Comparison of ENCODE assay signal across 9 cellular contexts in the genomic region with DNA sequence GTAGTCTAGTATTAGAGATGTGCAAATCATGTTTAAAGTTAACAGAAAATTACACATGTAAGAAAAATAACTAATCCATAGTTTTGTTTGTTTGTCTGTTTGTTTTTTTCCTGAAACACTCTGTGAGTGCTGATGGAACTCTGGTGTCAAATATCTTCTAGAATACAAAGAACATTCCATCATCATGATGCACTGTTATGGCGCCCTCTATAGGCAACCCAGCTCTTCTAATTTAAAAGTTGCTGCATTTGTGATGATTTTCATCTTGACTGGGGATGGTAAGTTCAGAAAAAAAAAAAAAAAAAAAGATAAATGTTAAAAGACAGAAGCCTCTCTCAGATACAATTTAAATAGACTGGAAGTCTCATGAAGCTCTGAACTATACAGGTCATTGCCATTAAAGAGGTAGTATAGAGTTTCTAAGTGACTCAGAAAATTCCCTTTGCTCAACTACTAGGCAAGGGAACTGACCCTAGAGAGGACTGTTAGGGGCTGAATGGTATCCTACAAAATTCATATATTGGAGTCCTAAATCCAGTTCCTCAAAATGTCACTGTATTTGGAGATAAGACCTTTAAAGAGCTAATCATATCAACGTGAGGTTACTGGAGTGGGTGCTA.
DNase-seq lines count a peak whose midpoint lies in the region; ATAC-seq and TF ChIP-seq lines count a peak whose summit lies in the region.
"Had no signal": no experiment of that assay in that cellular context is flagged by ENCODE, and none has a peak within 500 bp of the region (broad histone marks: within the 10 kb centered on the region; RNA-seq: fewer than 3 reads in every experiment).

No MANE protein-coding gene starts in this region.

- H3K79me2 ChIP-seq in PC-9 (ENCODE audit: low read depth) (no peaks in the 10 kb centered on the region), fibroblast of lung (ENCODE audit: control insufficient read depth, insufficient read depth, low read length) (no peaks in the 10 kb centered on the region)

- no peak overlapping the region for H3K9ac ChIP-seq in fibroblast of lung (ENCODE audit: insufficient read depth, low read length)

- no peaks in the 10 kb centered on the region for H3K9me3 ChIP-seq in PC-9 (ENCODE audit: insufficient read depth, low read depth)
- no peaks in the 10 kb centered on the region for H3K9me3 ChIP-seq in fibroblast of lung (ENCODE audit: control insufficient read depth, insufficient read depth, low read depth, low read length)

- no peak overlapping the region for H3K4me2 ChIP-seq in PC-9
- no peak overlapping the region for H3K4me2 ChIP-seq in fibroblast of lung (ENCODE audit: extremely low read depth, insufficient read depth, low read length)

- H3K4me1 ChIP-seq in PC-9 (replicated peaks; ENCODE audit: insufficient read depth) (no peaks in the 10 kb centered on the region), fibroblast of lung (ENCODE audit: control insufficient read depth, extremely low read depth, insufficient read depth, low read length) (no peaks in the 10 kb centered on the region)

- DNase-seq in NCI-H2171 treated with DMSO at 0.1 percent for 48 hours (lab: John Stamatoyannopoulos, UW) (peak; percentile 17), NCI-H2171 (lab: John Stamatoyannopoulos, UW) (no peak), PC-9 (no peak), fibroblast of lung (ENCODE audit: low read depth in 2 of 2) (peak; percentile 22 to 78), renal cortical epithelial cell (ENCODE audit: low read depth) (peak; percentile 48), T-helper 2 cell (no peak), left colon (no peak)
- DNase-seq: kidney had no signal

- no peak for ATAC-seq in left colon
- no peak for ATAC-seq in GM21825 (IDR thresholded peaks at IDR 0.05; ENCODE audit: unreplicated experiment)

- no peaks in the 10 kb centered on the region for H3F3A ChIP-seq in PC-9 (ENCODE audit: insufficient read depth, low read depth)

- intact Hi-C loops in PC-9 (cut with micrococcal nuclease; ENCODE audit: unreplicated experiment) (no loop called here), left colon (cut with DNase I, micrococcal nuclease) (no loop called here)

- H3K9me2 ChIP-seq in PC-9 (ENCODE audit: insufficient read depth): no peaks in the 10 kb centered on the region

- peak; percentile 34; the same call in 1 of the 2 replicates for TF ChIP-seq CTCF in PC-9 (conservative IDR thresholded peaks at IDR 0.05)
- TF ChIP-seq CTCF in fibroblast of lung (conservative IDR thresholded peaks at IDR 0.05 in 1 of 2, IDR thresholded peaks at IDR 0.05 in 1 of 2; ENCODE audit: low read depth in 1 of 2, low read length in 2 of 2): peak in 1 of 2 donors; percentile 73

- POLR2A ChIA-PET in PC-9 (lab: Charles Lee; ENCODE audit: unreplicated experiment): no interaction called here

- CTCF ChIA-PET in PC-9 (lab: Charles Lee): interaction anchor here (0.6 to 0.7 kb wide), 2 partner anchors 497 to 535 kb away, joined by 7 read pairs; no protein-coding TSS in a partner anchor

- H3K4me3 ChIP-seq in PC-9 (no peak overlapping the region), fibroblast of lung (replicated peaks in 1 of 4; ENCODE audit: control extremely low read depth in 1 of 4, insufficient read depth in 1 of 4, low read depth in 3 of 4, low read length in 4 of 4) (no peak overlapping the region)

- no peak overlapping the region for H3K27ac ChIP-seq in PC-9
- no peak overlapping the region for H3K27ac ChIP-seq in fibroblast of lung (ENCODE audit: insufficient read depth, low read length)

- H3K27me3 ChIP-seq in PC-9 (ENCODE audit: insufficient read depth, low read depth) (no peaks in the 10 kb centered on the region), fibroblast of lung (ENCODE audit: control insufficient read depth, insufficient read depth, low read length) (no peaks in the 10 kb centered on the region)

- H4K20me1 ChIP-seq in PC-9 (ENCODE audit: insufficient read depth) (no peaks in the 10 kb centered on the region), fibroblast of lung (ENCODE audit: control insufficient read depth, extremely low read depth, insufficient read depth, low read length) (no peaks in the 10 kb centered on the region)

- no peaks in the 10 kb centered on the region for H3K36me3 ChIP-seq in PC-9 (ENCODE audit: low read depth)
- no peaks in the 10 kb centered on the region for H3K36me3 ChIP-seq in fibroblast of lung (ENCODE audit: control insufficient read depth, insufficient read depth, low read length)

- no TSS peak for BruUV-seq in PC-9 (replicated peaks; lab: Mats Ljungman, UMichigan)

- H2AFZ ChIP-seq in PC-9: no peak overlapping the region
- no peak overlapping the region for H2AFZ ChIP-seq in fibroblast of lung (ENCODE audit: low read length)

Comparison
In these comparisons a context has a peak if more than half of its experiments do, and no peak if none do; other contexts are left out.
1. DNase-seq: peak in NCI-H2171 treated with DMSO at 0.1 percent for 48 hours (single experiment), fibroblast of lung (2 of 2) and renal cortical epithelial cell (single experiment); none in NCI-H2171 (single experiment), PC-9 (0 of 2), T-helper 2 cell (0 of 5) and left colon (0 of 2).